In genomic region chr2:78992451-78992806, GRCh38 we compare ENCODE assay signal across 9 cellular contexts. TPM values are rescaled to one million over a fixed set of nuclear protein-coding genes. Genes with fewer than 3 reads are reported as not detected.
DNase-seq lines count a peak whose midpoint lies in the region; ATAC-seq, FAIRE-seq and TF ChIP-seq lines count a peak whose summit lies in the region.
"Had no signal": no experiment of that assay in that cellular context is flagged by ENCODE, and none has a peak within 500 bp of the region (broad histone marks: within the 10 kb centered on the region; RNA-seq: fewer than 3 reads in every experiment).

No MANE protein-coding gene starts in this region.

- no peaks in the 10 kb centered on the region for H3K36me3 Mint-ChIP-seq in stimulated activated naive CD8-positive, alpha-beta T cell treated with anti-CD3 and anti-CD28 coated beads, Interleukin-15, Interleukin-2, amounts not matched to agents 100 ng/mL and 50 ng/mL, for 24 hours (ENCODE audit: low read depth)

- TF ChIP-seq CTCF in kidney (IDR thresholded peaks at IDR 0.05; ENCODE audit: borderline replicate concordance, extremely low read depth, insufficient read depth): peak; percentile 37

- DNase-seq in stimulated activated naive CD8-positive, alpha-beta T cell treated with anti-CD3 and anti-CD28 coated beads, Interleukin-15, Interleukin-2, amounts not matched to agents 100 U/mL and 50 U/mL, for 24 hours: no peak
- DNase-seq in SW480 (ENCODE audit: low spot score): peak; percentile 33
- DNase-seq in kidney: no peak
- no peak for DNase-seq in small intestine
- DNase-seq in mesenteric fat pad (ENCODE audit: low spot score): no peak
- DNase-seq in cardiac septum (ENCODE audit: low spot score): no peak

- H3K4me1 ChIP-seq in kidney (ENCODE audit: control insufficient read depth in 1 of 2, insufficient read depth in 1 of 2, low read depth in 1 of 2, low read length in 2 of 2) (peaks cover 0 to 3% of the 10 kb centered on the region in 2 donors), small intestine (ENCODE audit: control insufficient read depth in 2 of 2, insufficient read depth in 1 of 2, low read depth in 1 of 2, low read length in 1 of 2) (peaks cover 0 to 2% of the 10 kb centered on the region in 2 donors)

- intact Hi-C loops in kidney (cut with DNase I) (no loop called here), cardiac septum (cut with DNase I) (no loop called here)

- H3K9me3 ChIP-seq in kidney (ENCODE audit: control insufficient read depth in 1 of 2, low read length in 2 of 2) (no peaks in the 10 kb centered on the region), small intestine (ENCODE audit: control insufficient read depth, low read depth) (no peaks in the 10 kb centered on the region)

- H3K4me3 ChIP-seq in kidney (ENCODE audit: low read length in 2 of 2): peak overlapping the region in 1 of 2 donors; percentile 45
- peak overlapping the region in 1 of 2 donors; percentile 33 for H3K4me3 ChIP-seq in small intestine (ENCODE audit: low read depth in 1 of 2, low read length in 2 of 2)

- H3K9me3 Mint-ChIP-seq in stimulated activated naive CD8-positive, alpha-beta T cell treated with anti-CD3 and anti-CD28 coated beads, Interleukin-15, Interleukin-2, amounts not matched to agents 100 ng/mL and 50 ng/mL, for 24 hours: peaks cover 14% of the 10 kb centered on the region

- WGBS in small intestine, 3 donors: 5 to 17% (median 11%) methylated on average over 11 of the region's 11 CpGs

- peaks cover 32% of the 10 kb centered on the region for H3K27me3 Mint-ChIP-seq in stimulated activated naive CD8-positive, alpha-beta T cell treated with anti-CD3 and anti-CD28 coated beads, Interleukin-15, Interleukin-2, amounts not matched to agents 100 ng/mL and 50 ng/mL, for 24 hours

- peaks cover 0 to 10% of the 10 kb centered on the region in 2 donors for H3K27me3 ChIP-seq in small intestine (ENCODE audit: control insufficient read depth in 2 of 2, insufficient read depth in 2 of 2, low read length in 2 of 2)

- no peak overlapping the region for H3K9ac ChIP-seq in kidney (ENCODE audit: low read length in 2 of 2)

- no peak for FAIRE-seq in kidney (lab: Jason Lieb, UNC)
- no peak for FAIRE-seq in small intestine (lab: Jason Lieb, UNC)

- H3K27ac ChIP-seq in kidney (ENCODE audit: low read depth in 2 of 2, low read length in 2 of 2) (no peak overlapping the region), small intestine (ENCODE audit: low read depth in 1 of 2, low read length in 1 of 2) (no peak overlapping the region)

- H3K4me3 Mint-ChIP-seq in stimulated activated naive CD8-positive, alpha-beta T cell treated with anti-CD3 and anti-CD28 coated beads, Interleukin-15, Interleukin-2, amounts not matched to agents 100 ng/mL and 50 ng/mL, for 24 hours: peak overlapping the region; percentile 47

- H3K27ac Mint-ChIP-seq in stimulated activated naive CD8-positive, alpha-beta T cell treated with anti-CD3 and anti-CD28 coated beads, Interleukin-15, Interleukin-2, amounts not matched to agents 100 ng/mL and 50 ng/mL, for 24 hours: no peak overlapping the region

- H3K36me3 ChIP-seq in kidney (ENCODE audit: control insufficient read depth in 1 of 2, insufficient read depth in 2 of 2, low read length in 2 of 2): no peaks in the 10 kb centered on the region
- no peaks in the 10 kb centered on the region for H3K36me3 ChIP-seq in small intestine (ENCODE audit: control insufficient read depth in 2 of 2, insufficient read depth in 2 of 2, low read length in 2 of 2)

- no peaks in the 10 kb centered on the region for H3K4me1 Mint-ChIP-seq in stimulated activated naive CD8-positive, alpha-beta T cell treated with anti-CD3 and anti-CD28 coated beads, Interleukin-15, Interleukin-2, amounts not matched to agents 100 ng/mL and 50 ng/mL, for 24 hours (ENCODE audit: low read depth)

- ATAC-seq in stimulated activated naive CD8-positive, alpha-beta T cell treated with anti-CD3 and anti-CD28 coated beads, Interleukin-15, Interleukin-2, amounts not matched to agents 100 U/mL and 50 U/mL, for 24 hours: no peak
- no peak for ATAC-seq in HG03108 (IDR thresholded peaks at IDR 0.05; ENCODE audit: unreplicated experiment)

RNA-seq across cellular contexts. Expression of gene REG3G, which starts 33.1 kb away (rescaled TPM):
- total RNA-seq in kidney (8.8 TPM), mesenteric fat pad (not detected), cardiac septum (not detected)
- polyA plus RNA-seq in kidney (ENCODE audit: insufficient read depth, low read depth, low replicate concordance) (19.4 TPM), small intestine (10 to 100 TPM in 1 of 3 donors, 1 to 10 TPM in 1, under 1 TPM in 1; 0.89 to 11.9 (median 3.2) TPM)
- total RNA-seq: urinary bladder had no signal
